ENCODE assay signal across 1 cellular context in the genomic region with DNA sequence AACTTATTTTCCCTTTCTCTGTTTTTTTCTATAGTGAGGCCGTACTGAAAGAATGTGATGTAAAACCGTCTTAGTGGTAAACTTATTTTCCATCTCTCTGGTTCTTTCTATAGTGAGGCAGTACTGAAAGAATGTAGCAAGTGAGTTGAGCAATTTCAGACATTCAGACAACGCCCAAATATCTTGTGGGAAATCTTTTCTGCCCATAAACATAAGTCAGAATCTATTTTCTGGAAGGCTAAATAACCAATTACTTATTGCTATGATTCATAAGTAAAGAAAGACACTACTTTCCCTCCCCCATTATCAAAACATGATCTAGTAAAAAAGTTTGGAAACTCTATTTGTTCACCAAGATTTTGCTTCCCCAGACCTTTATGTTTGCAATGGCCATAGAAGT.
TF ChIP-seq lines count a peak whose summit lies in the region.

No MANE protein-coding gene starts in this region.

TF ChIP-seq in IMR-90, 13 proteins besides CTCF, POLR2A, EP300 and RAD21 (continued from another document):
- TF ChIP-seq, protein P1, sequence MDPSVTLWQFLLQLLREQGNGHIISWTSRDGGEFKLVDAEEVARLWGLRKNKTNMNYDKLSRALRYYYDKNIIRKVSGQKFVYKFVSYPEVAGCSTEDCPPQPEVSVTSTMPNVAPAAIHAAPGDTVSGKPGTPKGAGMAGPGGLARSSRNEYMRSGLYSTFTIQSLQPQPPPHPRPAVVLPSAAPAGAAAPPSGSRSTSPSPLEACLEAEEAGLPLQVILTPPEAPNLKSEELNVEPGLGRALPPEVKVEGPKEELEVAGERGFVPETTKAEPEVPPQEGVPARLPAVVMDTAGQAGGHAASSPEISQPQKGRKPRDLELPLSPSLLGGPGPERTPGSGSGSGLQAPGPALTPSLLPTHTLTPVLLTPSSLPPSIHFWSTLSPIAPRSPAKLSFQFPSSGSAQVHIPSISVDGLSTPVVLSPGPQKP (IDR thresholded peaks at IDR 0.05; ENCODE audit: borderline replicate concordance, low read depth, low read length) = no peak
- TF ChIP-seq CEBPB (IDR thresholded peaks at IDR 0.05; ENCODE audit: low read depth, low read length) = peak; percentile 99
- TF ChIP-seq MAFK (IDR thresholded peaks at IDR 0.05; ENCODE audit: low read depth, low read length) = no peak
- no peak for TF ChIP-seq RFX5 (IDR thresholded peaks at IDR 0.05; ENCODE audit: low read depth, low read length)
- TF ChIP-seq CHD1 (IDR thresholded peaks at IDR 0.05; ENCODE audit: low read depth, low read length) = no peak
- TF ChIP-seq MAZ (IDR thresholded peaks at IDR 0.05; ENCODE audit: borderline replicate concordance, low read depth, low read length) = no peak
- peak; percentile 56; the same call in 1 of the 2 replicates for TF ChIP-seq FOS (IDR thresholded peaks at IDR 0.05; ENCODE audit: low read depth, low read length)
- TF ChIP-seq MXI1 (IDR thresholded peaks at IDR 0.05; ENCODE audit: borderline replicate concordance, low read depth, low read length) = no peak
- peak; percentile 53 for TF ChIP-seq RCOR1 (IDR thresholded peaks at IDR 0.05; ENCODE audit: insufficient replicate concordance, low read length)
- TF ChIP-seq, protein P2, sequence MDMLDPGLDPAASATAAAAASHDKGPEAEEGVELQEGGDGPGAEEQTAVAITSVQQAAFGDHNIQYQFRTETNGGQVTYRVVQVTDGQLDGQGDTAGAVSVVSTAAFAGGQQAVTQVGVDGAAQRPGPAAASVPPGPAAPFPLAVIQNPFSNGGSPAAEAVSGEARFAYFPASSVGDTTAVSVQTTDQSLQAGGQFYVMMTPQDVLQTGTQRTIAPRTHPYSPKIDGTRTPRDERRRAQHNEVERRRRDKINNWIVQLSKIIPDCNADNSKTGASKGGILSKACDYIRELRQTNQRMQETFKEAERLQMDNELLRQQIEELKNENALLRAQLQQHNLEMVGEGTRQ (IDR thresholded peaks at IDR 0.05; ENCODE audit: low read depth, low read length) = no peak
